ENCODE assay signal across 28 cellular contexts in genomic region chr11:79484872-79485271, GRCh38.
"Had no signal": no experiment of that assay in that cellular context is flagged by ENCODE, and none has a peak within 500 bp of the region (broad histone marks: within the 10 kb centered on the region; RNA-seq: fewer than 3 reads in every experiment).

No MANE protein-coding gene starts in this region.

- H3K36me3 ChIP-seq: neural progenitor cell, ovary, spleen, suprapubic skin, tibial artery, transverse colon, upper lobe of right lung, uterus had no signal

- H3K4me3 ChIP-seq: neural progenitor cell, ovary, psoas muscle, skin epidermis, smooth muscle cell, spleen, suprapubic skin, testis, tibial artery, transverse colon, upper lobe of right lung, uterus had no signal

- H3K9me3 ChIP-seq: ovary, psoas muscle, spleen, suprapubic skin, testis, tibial artery, transverse colon, upper lobe of right lung, uterus had no signal

- H3K27ac ChIP-seq: neural progenitor cell, ovary, parathyroid adenoma, psoas muscle, skin epidermis, spleen, suprapubic skin, testis, tibial artery, transverse colon, upper lobe of right lung, uterus had no signal

- DNase-seq: natural killer cell; occipital lobe; ovary; posterior cingulate gyrus; psoas muscle; right cardiac atrium; spleen; stimulated activated CD4-positive, alpha-beta T cell treated with anti-CD3 and anti-CD28 coated beads, Interleukin-12 subunit alpha, Interleukin-12 subunit beta, amount 100 ng/mL, for 4 hours; stimulated activated CD4-positive, alpha-beta T cell treated with anti-CD3 and anti-CD28 coated beads, Interleukin-1b, Interleukin-23, amount 100 ng/mL, for 48 hours; stimulated activated CD4-positive, alpha-beta T cell treated with anti-CD3 and anti-CD28 coated beads, Interleukin-4, amount 100 ng/mL, for 1 hour; stimulated activated CD4-positive, alpha-beta T cell treated with anti-CD3 and anti-CD28 coated beads, Interleukin-4, amount 100 ng/mL, for 4 hours; stimulated activated CD8-positive, alpha-beta memory T cell treated with anti-CD3 and anti-CD28 coated beads, Interleukin-4, amount 100 ng/mL, for 48 hours; stimulated activated naive CD4-positive, alpha-beta T cell; stimulated activated naive CD8-positive, alpha-beta T cell treated with anti-CD3 and anti-CD28 coated beads, Interleukin-15, amount 100 ng/mL, for 72 hours; stimulated activated naive CD8-positive, alpha-beta T cell treated with anti-CD3 and anti-CD28 coated beads, Interleukin-15, Interleukin-2, amounts not matched to agents 100 U/mL and 50 U/mL, for 24 hours; substantia nigra; testis; tibial artery; transverse colon; upper lobe of right lung; uterus had no signal

- H2AFZ ChIP-seq: neural progenitor cell, parathyroid adenoma had no signal

- ATAC-seq: natural killer cell; psoas muscle; right cardiac atrium; sciatic nerve; stimulated activated memory B cell treated with anti-CD40 and anti-IgM and Interleukin-4, amounts not matched to agents 10 μg/mL and 1 μg/mL and 100 μg/mL, for 72 hours; stimulated activated naive CD8-positive, alpha-beta T cell treated with anti-CD3 and anti-CD28 coated beads, Interleukin-15, amount 100 ng/mL, for 72 hours; stimulated activated naive CD8-positive, alpha-beta T cell treated with anti-CD3 and anti-CD28 coated beads, Interleukin-15, Interleukin-2, amounts not matched to agents 100 U/mL and 50 U/mL, for 24 hours; upper lobe of right lung had no signal

- H3K9ac ChIP-seq: neural progenitor cell, parathyroid adenoma had no signal

- H3K4me2 ChIP-seq: smooth muscle cell had no signal

- H3K79me2 ChIP-seq: parathyroid adenoma had no signal

- H3K27me3 ChIP-seq: ovary, spleen, suprapubic skin, testis, tibial artery, transverse colon, upper lobe of right lung, uterus had no signal

- H3K4me1 ChIP-seq: parathyroid adenoma, psoas muscle, suprapubic skin, tibial artery, transverse colon, upper lobe of right lung, uterus had no signal
